ENCODE assay signal across 14 cellular contexts in the genomic region with DNA sequence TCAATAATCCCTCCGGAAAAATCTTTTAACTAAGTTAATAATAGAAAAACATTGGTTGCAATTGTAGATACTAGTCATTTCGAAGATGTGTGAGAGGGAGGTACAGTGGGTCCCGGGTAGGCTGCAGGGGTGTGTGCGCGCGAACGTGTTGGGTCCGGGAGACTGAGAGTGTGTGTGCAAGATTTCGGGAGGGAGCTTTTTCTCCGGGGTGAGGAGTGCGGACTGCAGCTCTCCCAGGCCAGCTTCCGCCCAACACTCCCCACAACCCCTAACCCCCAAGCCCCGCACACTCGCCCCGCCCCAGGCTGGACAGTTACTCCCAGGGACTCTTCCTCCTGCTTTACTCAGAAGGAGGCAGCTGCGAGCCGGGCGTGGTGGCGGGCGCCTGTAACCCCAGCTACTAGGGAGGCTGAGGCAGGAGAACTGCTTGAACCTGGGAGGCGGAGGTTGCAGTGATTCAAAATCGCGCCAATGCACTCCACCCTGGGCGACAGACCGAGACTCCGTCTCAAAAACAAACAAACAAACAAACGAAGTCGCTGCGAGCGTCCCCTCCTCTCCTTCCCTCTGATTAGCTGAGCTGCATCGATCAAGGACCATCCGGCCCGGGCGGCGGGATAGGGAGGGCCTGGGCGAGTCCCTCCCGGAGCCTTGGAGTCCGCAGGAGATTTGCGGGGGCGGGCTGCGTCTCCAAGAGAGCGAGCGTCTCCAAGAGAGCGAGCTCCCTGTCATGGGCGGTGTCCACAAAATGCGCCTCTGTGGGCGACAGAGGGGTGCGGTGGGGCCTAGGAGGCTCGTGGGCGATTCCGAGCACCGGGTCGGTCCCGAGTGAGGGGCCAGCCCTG. TPM values are rescaled to one million over a fixed set of nuclear protein-coding genes. Genes with fewer than 3 reads are reported as not detected.
DNase-seq lines count a peak whose midpoint lies in the region; ATAC-seq, FAIRE-seq and TF ChIP-seq lines count a peak whose summit lies in the region.
"Had no signal": no experiment of that assay in that cellular context is flagged by ENCODE, and none has a peak within 500 bp of the region (broad histone marks: within the 10 kb centered on the region; RNA-seq: fewer than 3 reads in every experiment).

No MANE protein-coding gene starts in this region.

- H2BK15ac ChIP-seq in H1 (ENCODE audit: low read length) = no peak overlapping the region

- H3K23me2 ChIP-seq in H1 (ENCODE audit: low read depth, low read length) = peaks cover 10% of the 10 kb centered on the region; the same call in 1 of the 2 replicates

- H2AK5ac ChIP-seq in H1 (ENCODE audit: low read depth, low read length) = no peak overlapping the region

- H3K9me3 Mint-ChIP-seq in memory B cell = peaks cover 1% of the 10 kb centered on the region

- peaks cover 31% of the 10 kb centered on the region for H3K27me3 Mint-ChIP-seq in memory B cell

- no peak for TF ChIP-seq RAD21 in H1 (IDR thresholded peaks at IDR 0.05 in 1 of 2, conservative IDR thresholded peaks at IDR 0.05 in 1 of 2; ENCODE audit: low read depth in 2 of 2, low read length in 2 of 2)

- H3K27ac ChIP-seq in H1 (ENCODE audit: low read depth, low read length) = no peak overlapping the region
- H3K27ac ChIP-seq in vagina = no peak overlapping the region
- no peak overlapping the region for H3K27ac ChIP-seq in prostate gland
- H3K27ac ChIP-seq: body of pancreas, right lobe of liver had no signal

- peak overlapping the region; percentile 78 to 85 for H3K4me2 ChIP-seq in H1 (ENCODE audit: insufficient read depth in 1 of 2, low read depth in 2 of 2, low read length in 2 of 2)

- H3K79me2 ChIP-seq in H1 (ENCODE audit: control insufficient read depth in 1 of 2, insufficient read depth in 2 of 2, low read length in 2 of 2) = no peaks in the 10 kb centered on the region

- H3K9me3 ChIP-seq in H1 (ENCODE audit: insufficient read depth in 2 of 2, low read depth in 1 of 2, low read length in 1 of 2) = peaks cover 0 to 7% of the 10 kb centered on the region in 2 experiments; a peak in 1 of 4 replicates
- H3K9me3 ChIP-seq in vagina = no peaks in the 10 kb centered on the region
- no peaks in the 10 kb centered on the region for H3K9me3 ChIP-seq in prostate gland
- H3K9me3 ChIP-seq: body of pancreas, right lobe of liver had no signal

- peak overlapping the region; percentile 15 for H3K4me3 Mint-ChIP-seq in memory B cell

- H2BK120ac ChIP-seq in H1 (replicated peaks; ENCODE audit: low read depth, low read length) = no peak overlapping the region

- no peaks in the 10 kb centered on the region for H3K79me1 ChIP-seq in H1 (ENCODE audit: low read depth, low read length)

- peak overlapping the region; percentile 71 for H3K18ac ChIP-seq in H1 (ENCODE audit: extremely low read depth, low read length)

- H4K20me1 ChIP-seq in H1 (replicated peaks in 1 of 2; ENCODE audit: control insufficient read depth in 1 of 2, insufficient read depth in 2 of 2, low read length in 2 of 2) = no peaks in the 10 kb centered on the region

- no peak overlapping the region for H3K4ac ChIP-seq in H1 (replicated peaks; ENCODE audit: insufficient read length, low read depth, low read length)

- POLR2A ChIA-PET in H1 (lab: Charles Lee; ENCODE audit: partially characterized antibody) = interaction anchor here (1.4 to 2.9 kb wide), 3 partner anchors 9 to 24 kb away, joined by 3 to 15 read pairs (median 4); a partner anchor contains a TSS
- POLR2A ChIA-PET in GM10248 (lab: Yijun Ruan, JAX) = no interaction called here

- TF ChIP-seq CTCF in H1 (IDR thresholded peaks at IDR 0.05; ENCODE audit: control extremely low read depth in 1 of 3, insufficient read depth in 1 of 3, low read depth in 1 of 3, low read length in 3 of 3) (no peak), vagina (IDR thresholded peaks at IDR 0.05) (no peak), prostate gland (IDR thresholded peaks at IDR 0.05) (no peak), GM10248 (IDR thresholded peaks at IDR 0.05; ENCODE audit: control extremely low read depth, extremely low read depth, low read depth, missing control alignments) (no peak)

- peaks cover 9 to 34% (median 27%) of the 10 kb centered on the region in 4 experiments for H3K27me3 ChIP-seq in H1 (replicated peaks in 1 of 4; ENCODE audit: control insufficient read depth in 3 of 4, extremely low read depth in 1 of 4, insufficient read depth in 3 of 4, low read length in 3 of 4)
- H3K27me3 ChIP-seq in vagina = no peaks in the 10 kb centered on the region
- peaks cover 6% of the 10 kb centered on the region for H3K27me3 ChIP-seq in prostate gland (replicated peaks; ENCODE audit: insufficient read depth)

- H3K14ac ChIP-seq in H1 (ENCODE audit: insufficient read length) = no peak overlapping the region

- DNase-seq in left ventricle myocardium superior (no peak), Right ventricle myocardium inferior (ENCODE audit: missing footprints) (no peak), H1 (ENCODE audit: low read depth in 1 of 2, low spot score in 2 of 2) (peak in 1 of 2 experiments; percentile 71), memory B cell (ENCODE audit: low spot score in 2 of 2) (no peak), vagina (ENCODE audit: extremely low spot score in 2 of 2) (no peak), prostate gland (ENCODE audit: low spot score) (no peak), GM10248 (ENCODE audit: extremely low spot score) (no peak)
- DNase-seq: activated CD4-positive, alpha-beta T cell treated with anti-CD3 and anti-CD28 coated beads, Interleukin-2, amount 50 U/mL, for 1 hour; GOT3; right lobe of liver; RPMI8226 had no signal

- H2BK5ac ChIP-seq in H1 (ENCODE audit: low read depth, low read length) = no peak overlapping the region

- TF ChIP-seq POLR2A in H1 (IDR thresholded peaks at IDR 0.05; ENCODE audit: control extremely low read depth in 1 of 2, low read depth in 2 of 2, low read length in 2 of 2) = no peak
- TF ChIP-seq POLR2A in vagina (IDR thresholded peaks at IDR 0.05) = no peak
- TF ChIP-seq POLR2A in prostate gland (IDR thresholded peaks at IDR 0.05) = no peak

- TF ChIP-seq EP300 in H1 (IDR thresholded peaks at IDR 0.05; ENCODE audit: borderline replicate concordance in 1 of 2, low read depth in 2 of 2, low read length in 2 of 2) = no peak

- H3K9ac ChIP-seq in H1 (replicated peaks in 1 of 4; ENCODE audit: extremely low read depth in 1 of 4, low read depth in 3 of 4, low read length in 3 of 4) = peak overlapping the region in 2 of 4 experiments; percentile 3 to 4; a peak in 1 of 7 replicates

- H3K23ac ChIP-seq in H1 (ENCODE audit: insufficient read length) = no peak overlapping the region

- 52% methylated on average over 42 of the region's 54 CpGs; no CpG with 5 or more reads in 1 of the 2 experiments for WGBS in H1 (ENCODE audit: extremely low coverage in 1 of 2, insufficient coverage in 1 of 2, insufficient read length in 1 of 2, insufficient replicate concordance in 2 of 2, low coverage in 1 of 2, low lambda C conversion rate in 2 of 2, missing lambda C conversion rate in 1 of 2), 2 experiments
- WGBS in prostate gland = 35% methylated on average over 54 of the region's 54 CpGs

- H2BK20ac ChIP-seq in H1 (ENCODE audit: low read length) = no peak overlapping the region

- no peak for FAIRE-seq in H1 (lab: Jason Lieb, UNC)

- H3K4me1 ChIP-seq in H1 (replicated peaks in 1 of 4; ENCODE audit: control insufficient read depth in 3 of 4, insufficient read depth in 4 of 4, low read length in 3 of 4) (peaks cover 0 to 7% (median 5%) of the 10 kb centered on the region in 4 experiments; a peak in 4 of 7 replicates), vagina (peaks cover 12% of the 10 kb centered on the region), prostate gland (replicated peaks) (no peaks in the 10 kb centered on the region)
- H3K4me1 ChIP-seq: right lobe of liver had no signal

- H3K56ac ChIP-seq in H1 (replicated peaks; ENCODE audit: insufficient read length, low read depth, low read length) = no peak overlapping the region

- H3K36me3 ChIP-seq in H1 (ENCODE audit: control insufficient read depth in 2 of 4, insufficient read depth in 4 of 4, low read length in 3 of 4) = no peaks in the 10 kb centered on the region
- H3K36me3 ChIP-seq in vagina = no peaks in the 10 kb centered on the region
- H3K36me3 ChIP-seq in prostate gland = no peaks in the 10 kb centered on the region
- H3K36me3 ChIP-seq: right lobe of liver had no signal

- H3K4me3 ChIP-seq in H1 (ENCODE audit: extremely low read depth in 1 of 4, insufficient read depth in 2 of 4, low read depth in 3 of 4, low read length in 4 of 4) = peak overlapping the region; percentile 39 to 59 (median 50)
- peak overlapping the region; percentile 1 to 33 for H3K4me3 ChIP-seq in vagina
- peak overlapping the region in 1 of 2 donors; percentile 3 for H3K4me3 ChIP-seq in prostate gland
- H3K4me3 ChIP-seq: body of pancreas, right lobe of liver had no signal

- H3K36me3 Mint-ChIP-seq in memory B cell = no peaks in the 10 kb centered on the region

- peak overlapping the region; percentile 45 for H4K8ac ChIP-seq in H1 (ENCODE audit: extremely low read depth, insufficient read depth, low read length)

- intact Hi-C loops in left ventricle myocardium superior (cut with micrococcal nuclease) (no loop called here), Right ventricle myocardium inferior (cut with DNase I) (no loop called here), vagina (cut with DNase I) (no loop called here), prostate gland (cut with DNase I) (no loop called here)

- CTCF ChIA-PET in H1 (lab: Charles Lee; ENCODE audit: partially characterized antibody) = interaction anchor here (0.6 to 7.4 kb wide), 22 partner anchors 10 to 354 kb away, joined by 3 to 73 read pairs (median 5); partner anchors contain the start of genes LRIG2 and PPM1J
- CTCF ChIA-PET in GM10248 (lab: Yijun Ruan, JAX) = interaction anchor here (0.8 to 2.7 kb wide), 4 partner anchors 19 to 60 kb away, joined by 3 to 8 read pairs (median 5); partner anchors contain the start of gene PPM1J

- H4K91ac ChIP-seq in H1 (replicated peaks; ENCODE audit: insufficient read length, low read length) = peak overlapping the region; percentile 74

- H4K5ac ChIP-seq in H1 (ENCODE audit: insufficient read length, low read depth, low read length) = no peak overlapping the region

- peak; percentile 37 for ATAC-seq in left ventricle myocardium superior
- no peak for ATAC-seq in Right ventricle myocardium inferior
- no peak for ATAC-seq in memory B cell (ENCODE audit: low read depth)
- no peak for ATAC-seq in GM21529 (IDR thresholded peaks at IDR 0.05; ENCODE audit: unreplicated experiment)
- ATAC-seq: body of pancreas had no signal

- H2BK12ac ChIP-seq in H1 (ENCODE audit: low read depth, low read length) = peak overlapping the region; percentile 2; the same call in 1 of the 2 replicates

- no peak overlapping the region for H3K27ac Mint-ChIP-seq in memory B cell
- H3K27ac Mint-ChIP-seq: CD14-positive monocyte had no signal

- peak overlapping the region; percentile 61 for H2AFZ ChIP-seq in H1 (ENCODE audit: low read length)

- H3K4me1 Mint-ChIP-seq in memory B cell = no peaks in the 10 kb centered on the region

RNA-seq across cellular contexts. Expression of gene PPM1J, which starts 28.3 kb away (rescaled TPM):
- total RNA-seq in left ventricle myocardium superior (7.2 TPM), Right ventricle myocardium inferior (5.3 TPM), vagina (7.9 TPM), prostate gland (10 to 100 TPM in 1 of 2 donors, 1 to 10 TPM in 1; 2.0 to 16.8 TPM)
- total RNA-seq in H1 (2021; fragmentation: NEBNext Ultra II Directional; extraction: Animal tissue kit (Norgen Biotek cat#: 25700)) = 17.5 and 19.4 TPM in 2 replicates
- polyA plus RNA-seq in H1 (2011; rRNA removed) = 31.6 and 45.4 TPM in 2 replicates
- polyA plus RNA-seq in H1 (2011; cell fraction: cytosol; rRNA removed) = 43.8 TPM
- polyA plus RNA-seq in H1 (2011; cell fraction: nucleus; rRNA removed) = 101 TPM
- 15.5 to 27.2 TPM (median 24.1 TPM) in 4 replicates for polyA plus RNA-seq in H1 (2012, experiment 1 of 2)
- polyA plus RNA-seq in H1 (2012, experiment 2 of 2) = 18.6 TPM
- polyA plus RNA-seq in H1 (2013, experiment 1 of 2) = 12.4 TPM
- polyA plus RNA-seq in H1 (2013, experiment 2 of 2) = 12.1 TPM
- 10.0 and 10.3 TPM in 2 replicates for polyA minus RNA-seq in H1 (2011; rRNA and poly(A)+ RNA removed)
- polyA minus RNA-seq in H1 (2011; cell fraction: cytosol; rRNA and poly(A)+ RNA removed) = 7.5 TPM
- polyA minus RNA-seq in H1 (2011; cell fraction: nucleus; rRNA and poly(A)+ RNA removed) = 10.1 TPM

RNA-seq across cellular contexts. Expression of gene RHOC, which starts 36.5 kb away (rescaled TPM):
- 96.0 TPM for total RNA-seq in left ventricle myocardium superior
- total RNA-seq in Right ventricle myocardium inferior = 118 TPM
- 53.6 and 57.6 TPM in 2 replicates for total RNA-seq in H1 (2021; fragmentation: NEBNext Ultra II Directional; extraction: Animal tissue kit (Norgen Biotek cat#: 25700))
- polyA plus RNA-seq in H1 (2011; rRNA removed) = 97.5 and 114 TPM in 2 replicates
- 144 TPM for polyA plus RNA-seq in H1 (2011; cell fraction: cytosol; rRNA removed)
- polyA plus RNA-seq in H1 (2011; cell fraction: nucleus; rRNA removed) = 140 TPM
- polyA plus RNA-seq in H1 (2012, experiment 1 of 2) = 72.9 to 87.5 TPM (median 81.0 TPM) in 4 replicates
- 73.2 TPM for polyA plus RNA-seq in H1 (2012, experiment 2 of 2)
- polyA plus RNA-seq in H1 (2013, experiment 1 of 2) = 52.9 TPM
- polyA plus RNA-seq in H1 (2013, experiment 2 of 2) = 48.6 TPM
- polyA minus RNA-seq in H1 (2011; rRNA and poly(A)+ RNA removed) = 89.0 and 98.9 TPM in 2 replicates
- 30.7 TPM for polyA minus RNA-seq in H1 (2011; cell fraction: cytosol; rRNA and poly(A)+ RNA removed)
- polyA minus RNA-seq in H1 (2011; cell fraction: nucleus; rRNA and poly(A)+ RNA removed) = 32.1 TPM
- total RNA-seq in vagina = 251 TPM
- 100 to 1,000 TPM; 272 to 373 TPM for total RNA-seq in prostate gland
